Comparison of ENCODE assay signal across 1 cellular context in the genomic region with DNA sequence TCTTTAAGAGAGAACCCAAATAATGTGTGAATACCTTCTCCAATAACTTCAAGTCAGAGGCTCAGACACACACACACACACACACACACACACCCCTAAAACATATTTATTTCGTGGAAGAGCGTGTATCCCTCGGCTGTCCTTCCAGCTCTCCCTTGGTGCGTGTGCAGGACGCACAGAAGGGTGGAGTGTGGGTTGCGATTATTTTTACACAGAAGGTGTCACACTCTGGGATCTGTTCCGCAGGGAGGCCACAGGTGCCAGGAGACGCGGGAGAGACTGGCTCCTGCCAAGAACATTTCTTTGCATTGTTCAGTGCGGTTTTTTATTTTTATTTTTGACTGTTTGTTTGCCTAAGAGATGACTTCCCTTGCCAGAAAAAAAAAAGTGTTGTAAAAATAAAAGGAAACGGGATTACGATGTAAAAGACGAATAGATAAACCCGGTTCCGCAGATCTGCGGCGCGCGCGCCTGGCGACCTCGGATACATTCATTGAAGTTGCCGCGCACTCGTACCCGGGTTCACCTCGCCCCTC.
TF ChIP-seq lines count a peak whose summit lies in the region.

No MANE protein-coding gene starts in this region.

TF ChIP-seq in WTC11, 78 proteins besides CTCF, POLR2A, EP300 and RAD21 (continued from another document):
- TF ChIP-seq, protein P1, sequence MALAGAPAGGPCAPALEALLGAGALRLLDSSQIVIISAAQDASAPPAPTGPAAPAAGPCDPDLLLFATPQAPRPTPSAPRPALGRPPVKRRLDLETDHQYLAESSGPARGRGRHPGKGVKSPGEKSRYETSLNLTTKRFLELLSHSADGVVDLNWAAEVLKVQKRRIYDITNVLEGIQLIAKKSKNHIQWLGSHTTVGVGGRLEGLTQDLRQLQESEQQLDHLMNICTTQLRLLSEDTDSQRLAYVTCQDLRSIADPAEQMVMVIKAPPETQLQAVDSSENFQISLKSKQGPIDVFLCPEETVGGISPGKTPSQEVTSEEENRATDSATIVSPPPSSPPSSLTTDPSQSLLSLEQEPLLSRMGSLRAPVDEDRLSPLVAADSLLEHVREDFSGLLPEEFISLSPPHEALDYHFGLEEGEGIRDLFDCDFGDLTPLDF (CRISPR knock-in tag; IDR thresholded peaks at IDR 0.05): no peak
- TF ChIP-seq OVOL2 (CRISPR knock-in tag; IDR thresholded peaks at IDR 0.05; ENCODE audit: borderline replicate concordance) (no peak), TP53 (CRISPR knock-in tag; IDR thresholded peaks at IDR 0.05) (no peak), KAT7 (CRISPR knock-in tag; IDR thresholded peaks at IDR 0.05; ENCODE audit: borderline replicate concordance) (no peak), SMAD4 (CRISPR knock-in tag; IDR thresholded peaks at IDR 0.05) (no peak), EMX1 (CRISPR knock-in tag; IDR thresholded peaks at IDR 0.05) (no peak), JAZF1 (CRISPR knock-in tag; IDR thresholded peaks at IDR 0.05) (no peak), ZNF423 (CRISPR knock-in tag; IDR thresholded peaks at IDR 0.05) (no peak), SOX15 (CRISPR knock-in tag; IDR thresholded peaks at IDR 0.05) (no peak), NR1H2 (CRISPR knock-in tag; IDR thresholded peaks at IDR 0.05) (no peak), NFYB (CRISPR knock-in tag; conservative IDR thresholded peaks at IDR 0.05; ENCODE audit: low read depth) (no peak)
- TF ChIP-seq, protein P2, sequence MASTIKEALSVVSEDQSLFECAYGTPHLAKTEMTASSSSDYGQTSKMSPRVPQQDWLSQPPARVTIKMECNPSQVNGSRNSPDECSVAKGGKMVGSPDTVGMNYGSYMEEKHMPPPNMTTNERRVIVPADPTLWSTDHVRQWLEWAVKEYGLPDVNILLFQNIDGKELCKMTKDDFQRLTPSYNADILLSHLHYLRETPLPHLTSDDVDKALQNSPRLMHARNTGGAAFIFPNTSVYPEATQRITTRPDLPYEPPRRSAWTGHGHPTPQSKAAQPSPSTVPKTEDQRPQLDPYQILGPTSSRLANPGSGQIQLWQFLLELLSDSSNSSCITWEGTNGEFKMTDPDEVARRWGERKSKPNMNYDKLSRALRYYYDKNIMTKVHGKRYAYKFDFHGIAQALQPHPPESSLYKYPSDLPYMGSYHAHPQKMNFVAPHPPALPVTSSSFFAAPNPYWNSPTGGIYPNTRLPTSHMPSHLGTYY (CRISPR knock-in tag; IDR thresholded peaks at IDR 0.05): no peak
